In genomic region chr22:29757096-29757495, GRCh38 we compare ENCODE assay signal across 2 cellular contexts.
TF ChIP-seq lines count a peak whose summit lies in the region.

No MANE protein-coding gene starts in this region.

TF ChIP-seq in HEK293, 187 proteins besides CTCF, POLR2A, EP300 and RAD21:
- TF ChIP-seq SETDB1 (IDR thresholded peaks at IDR 0.05; ENCODE audit: insufficient read length, low read length) (no peak), ZNF768 (tag by site-specific recombination; IDR thresholded peaks at IDR 0.05) (peak; percentile 73; the same call in 1 of the 2 replicates)
TF ChIP-seq in HEK293: peak in this region for 1.

TF ChIP-seq in HepG2, 621 proteins besides CTCF, POLR2A, EP300 and RAD21:
- TF ChIP-seq ZKSCAN1 (IDR thresholded peaks at IDR 0.05; ENCODE audit: low read length) (no peak), ZNF768 (CRISPR knock-in tag; IDR thresholded peaks at IDR 0.05) (peak; percentile 73; the same call in 1 of the 2 replicates), PHF21A (CRISPR knock-in tag; IDR thresholded peaks at IDR 0.05) (no peak), PRDM15 (CRISPR knock-in tag; IDR thresholded peaks at IDR 0.05) (no peak), FOXA3 (CRISPR knock-in tag; IDR thresholded peaks at IDR 0.05) (no peak), ZNF577 (CRISPR knock-in tag; IDR thresholded peaks at IDR 0.05; ENCODE audit: borderline replicate concordance, low read depth) (no peak), U2AF1 (optimal IDR thresholded peaks at IDR 0.05; ENCODE audit: low read depth, low read length) (no peak)
- TF ChIP-seq, protein P1, sequence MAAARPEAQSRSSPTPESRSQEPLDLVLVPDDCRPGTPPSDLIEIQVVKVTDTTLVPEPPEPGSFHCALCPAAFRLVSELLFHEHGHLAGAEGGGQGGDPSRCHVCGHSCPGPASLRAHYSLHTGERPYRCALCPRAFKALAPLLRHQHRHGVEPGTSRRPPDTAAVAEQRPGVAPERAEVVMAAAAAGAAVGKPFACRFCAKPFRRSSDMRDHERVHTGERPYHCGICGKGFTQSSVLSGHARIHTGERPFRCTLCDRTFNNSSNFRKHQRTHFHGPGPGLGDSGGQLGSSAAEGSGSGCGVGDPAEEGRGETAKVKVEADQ (CRISPR knock-in tag; IDR thresholded peaks at IDR 0.05; ENCODE audit: borderline replicate concordance), result no peak
